Comparison of ENCODE assay signal across 28 cellular contexts in the genomic region with DNA sequence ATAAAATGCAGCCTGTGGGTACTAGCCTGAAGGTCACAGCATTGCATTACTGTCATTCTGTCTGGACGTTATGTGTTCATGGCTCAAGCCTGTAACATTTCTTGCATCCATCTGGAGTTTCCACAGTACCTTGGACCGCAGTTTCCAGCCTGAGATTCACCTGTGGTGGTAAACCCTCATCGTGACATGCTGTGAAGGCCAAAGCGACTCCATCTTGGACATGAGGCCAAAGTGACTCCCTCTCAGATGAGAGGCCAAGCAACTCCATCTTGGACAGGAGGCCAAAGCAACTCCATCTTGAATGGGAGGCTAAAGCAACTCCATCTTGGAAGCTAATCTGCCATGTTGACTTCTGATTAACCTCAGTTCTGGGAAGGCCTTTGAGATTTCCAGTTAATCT.
"Had no signal": no experiment of that assay in that cellular context is flagged by ENCODE, and none has a peak within 500 bp of the region (broad histone marks: within the 10 kb centered on the region; RNA-seq: fewer than 3 reads in every experiment).

No MANE protein-coding gene starts in this region.

- H3K27ac ChIP-seq: neural progenitor cell, pancreas, prostate gland, right lobe of liver, sigmoid colon, suprapubic skin, testis, tibial artery, transverse colon, upper lobe of right lung, uterus had no signal

- H3K4me1 Mint-ChIP-seq: naive thymus-derived CD4-positive, alpha-beta T cell; natural killer cell; nephron; stimulated activated effector memory CD8-positive, alpha-beta T cell treated with anti-CD3 and anti-CD28 coated beads, Interleukin-12 subunit alpha, Interleukin-12 subunit beta, amount 100 ng/mL, for 72 hours; stimulated activated naive B cell treated with anti-CD40 and anti-IgM and Interleukin-4, amounts not matched to agents 10 μg/mL and 1 μg/mL and 100 μg/mL, for 72 hours had no signal

- H3K4me3 ChIP-seq: neural progenitor cell, pancreas, prostate gland, right lobe of liver, sigmoid colon, suprapubic skin, testis, tibial artery, transverse colon, upper lobe of right lung, uterus had no signal

- H3K4me1 ChIP-seq: pancreas, prostate gland, right lobe of liver, suprapubic skin, testis, tibial artery, transverse colon, upper lobe of right lung, uterus had no signal

- ATAC-seq: naive thymus-derived CD4-positive, alpha-beta T cell; natural killer cell; pancreas; right cardiac atrium; right lobe of liver; stimulated activated effector memory CD8-positive, alpha-beta T cell treated with anti-CD3 and anti-CD28 coated beads, Interleukin-12 subunit alpha, Interleukin-12 subunit beta, amount 100 ng/mL, for 72 hours; stimulated activated naive B cell treated with anti-CD40 and anti-IgM and Interleukin-4, amounts not matched to agents 10 μg/mL and 1 μg/mL and 100 μg/mL, for 72 hours; upper lobe of right lung had no signal

- H3K27ac Mint-ChIP-seq: naive thymus-derived CD4-positive, alpha-beta T cell; natural killer cell; nephron; neural progenitor cell; stimulated activated effector memory CD8-positive, alpha-beta T cell treated with anti-CD3 and anti-CD28 coated beads, Interleukin-12 subunit alpha, Interleukin-12 subunit beta, amount 100 ng/mL, for 72 hours; stimulated activated naive B cell treated with anti-CD40 and anti-IgM and Interleukin-4, amounts not matched to agents 10 μg/mL and 1 μg/mL and 100 μg/mL, for 72 hours; stimulated activated naive CD8-positive, alpha-beta T cell treated with anti-CD3 and anti-CD28 coated beads, Interleukin-15, Interleukin-2, amounts not matched to agents 100 ng/mL and 50 ng/mL, for 24 hours; type B pancreatic cell had no signal

- H3K9me3 ChIP-seq: pancreas, prostate gland, right lobe of liver, sigmoid colon, suprapubic skin, testis, tibial artery, transverse colon, upper lobe of right lung, uterus had no signal

- H3K9me3 Mint-ChIP-seq: natural killer cell, neural progenitor cell, type B pancreatic cell had no signal

- H3K4me3 Mint-ChIP-seq: naive thymus-derived CD4-positive, alpha-beta T cell; natural killer cell; nephron; neural progenitor cell; stimulated activated effector memory CD8-positive, alpha-beta T cell treated with anti-CD3 and anti-CD28 coated beads, Interleukin-12 subunit alpha, Interleukin-12 subunit beta, amount 100 ng/mL, for 72 hours; stimulated activated naive B cell treated with anti-CD40 and anti-IgM and Interleukin-4, amounts not matched to agents 10 μg/mL and 1 μg/mL and 100 μg/mL, for 72 hours; stimulated activated naive CD8-positive, alpha-beta T cell treated with anti-CD3 and anti-CD28 coated beads, Interleukin-15, Interleukin-2, amounts not matched to agents 100 ng/mL and 50 ng/mL, for 24 hours; type B pancreatic cell had no signal

- DNase-seq: naive thymus-derived CD4-positive, alpha-beta T cell; natural killer cell; occipital lobe; pancreas; retina; right cardiac atrium; right lobe of liver; sigmoid colon; small intestine; stimulated activated CD4-positive, alpha-beta T cell treated with anti-CD3 and anti-CD28 coated beads, Interleukin-15, amount 100 ng/mL, for 24 hours; stimulated activated CD4-positive, alpha-beta T cell treated with anti-CD3 and anti-CD28 coated beads, Interleukin-2, amount 100 ng/mL, for 24 hours; stimulated activated CD4-positive, alpha-beta T cell treated with anti-CD3 and anti-CD28 coated beads, Interleukin-2, amount 100 ng/mL, for 48 hours; stimulated activated CD4-positive, alpha-beta T cell treated with anti-CD3 and anti-CD28 coated beads, Interleukin-4, amount 100 ng/mL, for 24 hours; stimulated activated naive B cell treated with anti-CD40 and anti-IgM and Interleukin-4, amounts not matched to agents 10 μg/mL and 1 μg/mL and 100 μg/mL, for 72 hours; stimulated activated naive CD4-positive, alpha-beta T cell treated with Interleukin-2 at 50 U/mL for 16 hours; substantia nigra; testis; tibial artery; transverse colon; upper lobe of right lung; uterus had no signal

- H3K36me3 ChIP-seq: neural progenitor cell, pancreas, prostate gland, right lobe of liver, sigmoid colon, suprapubic skin, tibial artery, transverse colon, upper lobe of right lung, uterus had no signal

- H3K27me3 ChIP-seq: neural progenitor cell, pancreas, right lobe of liver, sigmoid colon, testis, tibial artery, transverse colon, upper lobe of right lung, uterus had no signal

- H3K36me3 Mint-ChIP-seq: natural killer cell; neural progenitor cell; stimulated activated effector memory CD8-positive, alpha-beta T cell treated with anti-CD3 and anti-CD28 coated beads, Interleukin-12 subunit alpha, Interleukin-12 subunit beta, amount 100 ng/mL, for 72 hours; stimulated activated naive B cell treated with anti-CD40 and anti-IgM and Interleukin-4, amounts not matched to agents 10 μg/mL and 1 μg/mL and 100 μg/mL, for 72 hours; type B pancreatic cell had no signal
